Comparison of ENCODE assay signal across 23 cellular contexts in genomic region chr11:70104961-70105360, GRCh38. TPM values are rescaled to one million over a fixed set of nuclear protein-coding genes. Genes with fewer than 3 reads are reported as not detected.
DNase-seq lines count a peak whose midpoint lies in the region; ATAC-seq lines count a peak whose summit lies in the region.
"Had no signal": no experiment of that assay in that cellular context is flagged by ENCODE, and none has a peak within 500 bp of the region (broad histone marks: within the 10 kb centered on the region; RNA-seq: fewer than 3 reads in every experiment).

No MANE protein-coding gene starts in this region.

- no peak overlapping the region for H3K4me3 Mint-ChIP-seq in stimulated activated naive B cell treated with anti-CD40 and anti-IgM and Interleukin-4, amounts not matched to agents 10 μg/mL and 1 μg/mL and 100 μg/mL, for 72 hours
- H3K4me3 Mint-ChIP-seq: CD4-positive, alpha-beta memory T cell had no signal

- no peak overlapping the region for H3K4me3 ChIP-seq in right cardiac atrium (ENCODE audit: low read length)
- H3K4me3 ChIP-seq in mesendoderm (ENCODE audit: low read length) = no peak overlapping the region
- H3K4me3 ChIP-seq: A549, PC-9 had no signal

- no peak overlapping the region for H2BK5ac ChIP-seq in mesendoderm (ENCODE audit: low read length)

- peak overlapping the region; percentile 15 for H3K56ac ChIP-seq in mesendoderm (ENCODE audit: low read length)

- H2BK120ac ChIP-seq in mesendoderm (ENCODE audit: low read depth, low read length) = no peak overlapping the region

- H4K5ac ChIP-seq in mesendoderm (ENCODE audit: low read length) = no peak overlapping the region

- peaks cover 9 to 17% of the 10 kb centered on the region in 2 donors for H3K27me3 Mint-ChIP-seq in stimulated activated naive B cell treated with anti-CD40 and anti-IgM and Interleukin-4, amounts not matched to agents 10 μg/mL and 1 μg/mL and 100 μg/mL, for 72 hours

- H3K4me1 ChIP-seq in right cardiac atrium (ENCODE audit: control insufficient read depth, insufficient read depth, low read length) = no peaks in the 10 kb centered on the region
- no peaks in the 10 kb centered on the region for H3K4me1 ChIP-seq in mesendoderm (ENCODE audit: control insufficient read depth, low read depth, low read length)
- H3K4me1 ChIP-seq: A549, Caco-2 had no signal

- WGBS in right cardiac atrium = 70% methylated on average over 11 of the region's 11 CpGs
- WGBS in mesendoderm (ENCODE audit: extremely low coverage, insufficient coverage, low lambda C conversion rate) = no CpG with 5 or more reads among the region's 11 CpGs

- no peaks in the 10 kb centered on the region for H3K79me2 ChIP-seq in mesendoderm (ENCODE audit: control insufficient read depth, insufficient read depth, low read length)

- H3K4me1 Mint-ChIP-seq in stimulated activated naive B cell treated with anti-CD40 and anti-IgM and Interleukin-4, amounts not matched to agents 10 μg/mL and 1 μg/mL and 100 μg/mL, for 72 hours = peaks cover 0 to 1% of the 10 kb centered on the region in 2 donors
- H3K4me1 Mint-ChIP-seq: CD4-positive, alpha-beta memory T cell had no signal

- H3K36me3 Mint-ChIP-seq in stimulated activated naive B cell treated with anti-CD40 and anti-IgM and Interleukin-4, amounts not matched to agents 10 μg/mL and 1 μg/mL and 100 μg/mL, for 72 hours = no peaks in the 10 kb centered on the region
- H3K36me3 Mint-ChIP-seq: CD4-positive, alpha-beta memory T cell had no signal

- H3K18ac ChIP-seq in mesendoderm (ENCODE audit: low read length) = no peak overlapping the region

- no peak overlapping the region for H2BK15ac ChIP-seq in mesendoderm (replicated peaks; ENCODE audit: low read depth)

- peak overlapping the region; percentile 67 for H3K27ac Mint-ChIP-seq in stimulated activated naive B cell treated with anti-CD40 and anti-IgM and Interleukin-4, amounts not matched to agents 10 μg/mL and 1 μg/mL and 100 μg/mL, for 72 hours

- no peak overlapping the region for H3K23ac ChIP-seq in mesendoderm (ENCODE audit: low read length)

- H4K8ac ChIP-seq in mesendoderm (ENCODE audit: low read depth, low read length) = no peak overlapping the region

- ATAC-seq in right cardiac atrium (no peak), GM21723 (IDR thresholded peaks at IDR 0.05; ENCODE audit: unreplicated experiment) (no peak)
- ATAC-seq in stimulated activated naive B cell treated with anti-CD40 and anti-IgM and Interleukin-4, amounts not matched to agents 10 μg/mL and 1 μg/mL and 100 μg/mL, for 72 hours (replicated peaks) = no peak
- ATAC-seq: A549, HCT116 had no signal

- DNase-seq in right cardiac atrium (peak in 2 of 3 donors; percentile 32), cardiac septum (ENCODE audit: low spot score) (no peak), mesendoderm (no peak), SHP77 (lab: John Stamatoyannopoulos, UW) (no peak), GOT3 (lab: John Stamatoyannopoulos, UW) (no peak)
- DNase-seq in stimulated activated naive B cell treated with anti-CD40 and anti-IgM and Interleukin-4, amounts not matched to agents 10 μg/mL and 1 μg/mL and 100 μg/mL, for 72 hours = no peak
- DNase-seq: Caco-2; CD4-positive, alpha-beta memory T cell; DMS 273 treated with DMSO at 0.1 percent for 48 hours; DMS79 treated with DMSO at 0.1 percent for 48 hours; NCI-H1105; NCI-H146; NCI-H2029; NCI-H226; NCI-H510A treated with DMSO at 0.1 percent for 48 hours; NCI-H748 treated with DMSO at 0.1 percent for 48 hours; PC-9; RPMI8226 had no signal

- H3K36me3 ChIP-seq in mesendoderm (ENCODE audit: control insufficient read depth, insufficient read depth, low read length) = no peaks in the 10 kb centered on the region
- H3K36me3 ChIP-seq: BE2C had no signal

- H3K27ac ChIP-seq in right cardiac atrium (ENCODE audit: low read length) (no peak overlapping the region), mesendoderm (ENCODE audit: low read depth, low read length) (no peak overlapping the region)
- H3K27ac ChIP-seq: A549, KMS-11, PC-9 had no signal

- H3K79me1 ChIP-seq in mesendoderm (ENCODE audit: low read length) = no peaks in the 10 kb centered on the region

- no peaks in the 10 kb centered on the region for H3K9me3 ChIP-seq in right cardiac atrium (ENCODE audit: control insufficient read depth, low read length)
- H3K9me3 ChIP-seq: A549, BE2C, Caco-2 had no signal

- H3K4me2 ChIP-seq in mesendoderm (ENCODE audit: low read length) = no peak overlapping the region
- H3K4me2 ChIP-seq: A549, KMS-11, PC-9 had no signal

- H3K9ac ChIP-seq in mesendoderm (ENCODE audit: low read length) = no peak overlapping the region
- H3K9ac ChIP-seq: KMS-11 had no signal

- H3K9me3 Mint-ChIP-seq in stimulated activated naive B cell treated with anti-CD40 and anti-IgM and Interleukin-4, amounts not matched to agents 10 μg/mL and 1 μg/mL and 100 μg/mL, for 72 hours = no peaks in the 10 kb centered on the region

- intact Hi-C loops in right cardiac atrium (cut with DNase I) = no loop called here
- intact Hi-C loops in cardiac septum (cut with DNase I) = no loop called here

- no peaks in the 10 kb centered on the region for H3K27me3 ChIP-seq in right cardiac atrium (ENCODE audit: control insufficient read depth, insufficient read depth)
- H3K27me3 ChIP-seq in mesendoderm (ENCODE audit: insufficient read depth, low read length, poor library complexity) = no peaks in the 10 kb centered on the region
- H3K27me3 ChIP-seq: BE2C had no signal

- H2AK5ac ChIP-seq in mesendoderm (ENCODE audit: low read length) = no peak overlapping the region

- no peak overlapping the region for H3K4ac ChIP-seq in mesendoderm (ENCODE audit: low read depth, low read length)

RNA-seq across cellular contexts. Expression of gene ANO1, which starts 26.8 kb away (rescaled TPM):
- total RNA-seq in right cardiac atrium (10 to 100 TPM in 2 of 4 donors, 1 to 10 TPM in 2; 7.9 to 18.2 (median 9.5) TPM), cardiac septum (18.4 TPM)
- 6.8 TPM for polyA plus RNA-seq in right cardiac atrium
- 0.32 TPM for polyA plus RNA-seq in mesendoderm (2013, experiment 1 of 2)
- 0.34 TPM for polyA plus RNA-seq in mesendoderm (2013, experiment 2 of 2)
- total RNA-seq: CD4-positive, alpha-beta memory T cell had no signal
- polyA plus RNA-seq: CD4-positive, alpha-beta memory T cell had no signal

Comparison
In these comparisons a context has a peak if more than half of its experiments do, and no peak if none do; other contexts are left out.
1. DNase-seq: peak in right cardiac atrium (2 of 3); none in cardiac septum (single experiment), mesendoderm (single experiment), stimulated activated naive B cell treated with anti-CD40 and anti-IgM and Interleukin-4, amounts not matched to agents 10 μg/mL and 1 μg/mL and 100 μg/mL, for 72 hours (single experiment), SHP77 (0 of 2) and GOT3 (single experiment).